Comparison of ENCODE assay signal across 8 cellular contexts in the genomic region with DNA sequence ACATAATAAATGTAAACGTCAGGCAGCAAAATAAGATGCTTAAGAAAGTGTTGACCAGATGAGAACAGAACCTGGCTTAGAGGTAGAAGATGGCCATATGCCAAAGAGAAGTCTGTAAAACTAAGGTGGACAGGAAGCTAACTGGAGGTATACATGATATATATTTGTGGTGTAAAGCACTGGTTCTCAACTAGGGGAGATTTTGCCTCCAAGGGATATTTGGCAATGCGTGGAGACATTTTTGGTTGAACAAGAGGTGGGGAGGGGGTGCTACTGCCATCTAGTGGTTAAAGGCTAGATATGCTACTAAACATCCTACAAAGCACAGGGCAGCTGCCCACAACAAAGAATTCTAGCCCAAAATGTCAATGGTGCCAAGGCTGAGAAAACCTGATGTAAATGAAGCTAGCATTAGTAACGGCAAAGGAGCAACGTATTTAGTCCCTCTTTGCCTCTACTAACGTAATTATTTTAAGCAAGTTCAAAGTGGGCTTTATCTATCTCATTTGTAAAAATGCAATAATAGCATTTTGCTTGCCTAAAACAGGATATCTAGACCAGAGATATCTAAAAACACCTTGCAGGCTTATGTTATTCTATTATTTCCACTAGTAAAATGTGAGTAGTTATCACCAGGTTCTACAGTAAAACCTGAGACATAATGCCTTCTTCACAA.
DNase-seq lines count a peak whose midpoint lies in the region; ATAC-seq, FAIRE-seq and TF ChIP-seq lines count a peak whose summit lies in the region.

No MANE protein-coding gene starts in this region.

- TF ChIP-seq CTCF in K562 (IDR thresholded peaks at IDR 0.05 in 2 of 3, conservative IDR thresholded peaks at IDR 0.05 in 1 of 3; ENCODE audit: insufficient read depth in 2 of 3, low read depth in 1 of 3, low read length in 3 of 3), result peak; percentile 68 to 77 (median 74)

- no peaks in the 10 kb centered on the region for H3K4me1 ChIP-seq in K562 (replicated peaks in 1 of 2; ENCODE audit: control insufficient read depth in 2 of 2, insufficient read depth in 2 of 2, low read length in 2 of 2)

- in situ Hi-C loops in K562 (cut with MboI), result no loop called here

- H3K27ac ChIP-seq in K562 (ENCODE audit: extremely low read depth, low read depth, low read length), result no peak overlapping the region

- no peaks in the 10 kb centered on the region for H3K9me1 ChIP-seq in K562 (ENCODE audit: control insufficient read depth, insufficient read depth, low read length)

- H3K4me3 ChIP-seq in K562, result no peak overlapping the region

- CTCF ChIA-PET in K562 (lab: Yijun Ruan, JAX; ENCODE audit: low intra/inter-chr PET ratio), result interaction anchor here (0.6 kb wide), 3 partner anchors 18 to 137 kb away, joined by 3 read pairs; no protein-coding TSS in a partner anchor

- H3K36me3 ChIP-seq in K562 (ENCODE audit: control insufficient read depth, insufficient read depth, low read length), result peaks cover 2% of the 10 kb centered on the region; the same call in 1 of the 3 replicates

- POLR2A ChIA-PET in K562 (lab: Yijun Ruan, JAX), result interaction anchor here (0.7 kb wide), 1 partner anchor 180 kb away, joined by 3 read pairs; no protein-coding TSS in a partner anchor

- H3K27me3 ChIP-seq in K562 (ENCODE audit: control insufficient read depth in 2 of 2, insufficient read depth in 2 of 2, low read length in 2 of 2), result no peaks in the 10 kb centered on the region

- no peak overlapping the region for H3K9ac ChIP-seq in K562 (ENCODE audit: insufficient read depth in 1 of 2, low read depth in 2 of 2, low read length in 2 of 2)

- DNase-seq in DMS 273 (lab: John Stamatoyannopoulos, UW; ENCODE audit: unreplicated experiment) (peak; percentile 84), H54 (ENCODE audit: insufficient read length, low spot score) (peak; percentile 1), NCI-H2029 treated with DMSO at 0.1 percent for 48 hours (lab: John Stamatoyannopoulos, UW) (peak; percentile 75), T1000 (lab: John Stamatoyannopoulos, UW) (peak; percentile 20), K562 (ENCODE audit: extremely low read depth in 1 of 4, low spot score in 3 of 4) (peak; percentile 41 to 70 (median 48)), inferior parietal cortex (ENCODE audit: extremely low spot score) (peak; percentile 77), cortex of kidney (lab: John Stamatoyannopoulos, UW) (no peak)
- DNase-seq in stimulated activated CD4-positive, alpha-beta T cell treated with anti-CD3 and anti-CD28 coated beads, Interleukin-1b, Interleukin-23, amount 100 ng/mL, for 48 hours, result peak; percentile 36

- no TSS peak for BruUV-seq in K562 (replicated peaks; lab: Mats Ljungman, UMichigan)

- intact Hi-C loops in K562 (cut with micrococcal nuclease), result loop anchor here (1.0 kb wide), 1 partner anchor 182 kb away; no protein-coding TSS in a partner anchor

- WGBS in K562 (ENCODE audit: insufficient coverage, low coverage, missing lambda C conversion rate), result 47% methylated on average over 5 of the region's 5 CpGs

- peak; percentile 85 for ATAC-seq in K562

- no peak overlapping the region for H3K4me2 ChIP-seq in K562 (ENCODE audit: insufficient read depth, low read length)

- TF ChIP-seq POLR2A in H54 (IDR thresholded peaks at IDR 0.05; ENCODE audit: low read depth, low read length) (no peak), K562 (conservative IDR thresholded peaks at IDR 0.05) (no peak)

- H3K79me2 ChIP-seq in K562 (ENCODE audit: control insufficient read depth, insufficient read depth, low read length), result no peaks in the 10 kb centered on the region

- H4K20me1 ChIP-seq in K562 (replicated peaks; ENCODE audit: control insufficient read depth, insufficient read depth, low read length), result no peaks in the 10 kb centered on the region

- FAIRE-seq in H54 (lab: Jason Lieb, UNC) (peak; percentile 96), K562 (lab: Jason Lieb, UNC) (peak; percentile 84)

- peaks cover 3% of the 10 kb centered on the region; the same call in 1 of the 2 replicates for H3K9me3 ChIP-seq in K562 (replicated peaks; ENCODE audit: control insufficient read depth, insufficient read depth, low read depth, low read length)

- TF ChIP-seq EP300 in K562 (IDR thresholded peaks at IDR 0.05; ENCODE audit: low read length), result no peak

- TF ChIP-seq RAD21 in K562 (CRISPR knock-in tag; conservative IDR thresholded peaks at IDR 0.05 in 1 of 2, IDR thresholded peaks at IDR 0.05 in 1 of 2), result peak; percentile 58 to 70

- peak overlapping the region; percentile 18; the same call in 1 of the 2 replicates for H2AFZ ChIP-seq in K562 (ENCODE audit: low read depth, low read length)

TF ChIP-seq in K562, 482 proteins besides CTCF, POLR2A, EP300 and RAD21 (continues in another document):
- TF ChIP-seq, protein P1, sequence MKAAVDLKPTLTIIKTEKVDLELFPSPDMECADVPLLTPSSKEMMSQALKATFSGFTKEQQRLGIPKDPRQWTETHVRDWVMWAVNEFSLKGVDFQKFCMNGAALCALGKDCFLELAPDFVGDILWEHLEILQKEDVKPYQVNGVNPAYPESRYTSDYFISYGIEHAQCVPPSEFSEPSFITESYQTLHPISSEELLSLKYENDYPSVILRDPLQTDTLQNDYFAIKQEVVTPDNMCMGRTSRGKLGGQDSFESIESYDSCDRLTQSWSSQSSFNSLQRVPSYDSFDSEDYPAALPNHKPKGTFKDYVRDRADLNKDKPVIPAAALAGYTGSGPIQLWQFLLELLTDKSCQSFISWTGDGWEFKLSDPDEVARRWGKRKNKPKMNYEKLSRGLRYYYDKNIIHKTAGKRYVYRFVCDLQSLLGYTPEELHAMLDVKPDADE (conservative IDR thresholded peaks at IDR 0.05; ENCODE audit: control insufficient read depth, low read depth, low read length), result no peak
- TF ChIP-seq CEBPB (tag; IDR thresholded peaks at IDR 0.05), result peak; percentile 54; the same call in 1 of the 2 replicates
- TF ChIP-seq NFIC (IDR thresholded peaks at IDR 0.05), result 0 out of 2 replicates have a peak, but pooled peaks have one; percentile 28
- TF ChIP-seq KLF10 (CRISPR knock-in tag; IDR thresholded peaks at IDR 0.05), result no peak
- TF ChIP-seq ZNF507 (tag; conservative IDR thresholded peaks at IDR 0.05), result peak; percentile 62
- TF ChIP-seq, protein P2, sequence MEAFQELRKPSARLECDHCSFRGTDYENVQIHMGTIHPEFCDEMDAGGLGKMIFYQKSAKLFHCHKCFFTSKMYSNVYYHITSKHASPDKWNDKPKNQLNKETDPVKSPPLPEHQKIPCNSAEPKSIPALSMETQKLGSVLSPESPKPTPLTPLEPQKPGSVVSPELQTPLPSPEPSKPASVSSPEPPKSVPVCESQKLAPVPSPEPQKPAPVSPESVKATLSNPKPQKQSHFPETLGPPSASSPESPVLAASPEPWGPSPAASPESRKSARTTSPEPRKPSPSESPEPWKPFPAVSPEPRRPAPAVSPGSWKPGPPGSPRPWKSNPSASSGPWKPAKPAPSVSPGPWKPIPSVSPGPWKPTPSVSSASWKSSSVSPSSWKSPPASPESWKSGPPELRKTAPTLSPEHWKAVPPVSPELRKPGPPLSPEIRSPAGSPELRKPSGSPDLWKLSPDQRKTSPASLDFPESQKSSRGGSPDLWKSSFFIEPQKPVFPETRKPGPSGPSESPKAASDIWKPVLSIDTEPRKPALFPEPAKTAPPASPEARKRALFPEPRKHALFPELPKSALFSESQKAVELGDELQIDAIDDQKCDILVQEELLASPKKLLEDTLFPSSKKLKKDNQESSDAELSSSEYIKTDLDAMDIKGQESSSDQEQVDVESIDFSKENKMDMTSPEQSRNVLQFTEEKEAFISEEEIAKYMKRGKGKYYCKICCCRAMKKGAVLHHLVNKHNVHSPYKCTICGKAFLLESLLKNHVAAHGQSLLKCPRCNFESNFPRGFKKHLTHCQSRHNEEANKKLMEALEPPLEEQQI (IDR thresholded peaks at IDR 0.05), result 0 out of 2 replicates have a peak, but pooled peaks have one; percentile 19
- peak; percentile 37; the same call in 1 of the 2 replicates for TF ChIP-seq SMC3 (conservative IDR thresholded peaks at IDR 0.05; ENCODE audit: insufficient read depth, low read depth, low read length)
- TF ChIP-seq TCF3 (CRISPR knock-in tag; IDR thresholded peaks at IDR 0.05), result no peak
- peak; percentile 39; the same call in 1 of the 2 replicates for TF ChIP-seq TRIM28 (IDR thresholded peaks at IDR 0.05)
- peak; percentile 16; the same call in 1 of the 2 replicates for TF ChIP-seq ZNF316 (IDR thresholded peaks at IDR 0.05)
- peak in 1 of 2 experiments; percentile 71; a peak in 1 of 3 replicates for TF ChIP-seq CBX3 (IDR thresholded peaks at IDR 0.05; ENCODE audit: borderline replicate concordance in 1 of 2, low read length in 2 of 2)
- TF ChIP-seq, protein P3, sequence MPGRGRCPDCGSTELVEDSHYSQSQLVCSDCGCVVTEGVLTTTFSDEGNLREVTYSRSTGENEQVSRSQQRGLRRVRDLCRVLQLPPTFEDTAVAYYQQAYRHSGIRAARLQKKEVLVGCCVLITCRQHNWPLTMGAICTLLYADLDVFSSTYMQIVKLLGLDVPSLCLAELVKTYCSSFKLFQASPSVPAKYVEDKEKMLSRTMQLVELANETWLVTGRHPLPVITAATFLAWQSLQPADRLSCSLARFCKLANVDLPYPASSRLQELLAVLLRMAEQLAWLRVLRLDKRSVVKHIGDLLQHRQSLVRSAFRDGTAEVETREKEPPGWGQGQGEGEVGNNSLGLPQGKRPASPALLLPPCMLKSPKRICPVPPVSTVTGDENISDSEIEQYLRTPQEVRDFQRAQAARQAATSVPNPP (IDR thresholded peaks at IDR 0.05; ENCODE audit: borderline replicate concordance, insufficient read depth, insufficient read length), result no peak
- TF ChIP-seq ZNF184 (CRISPR knock-in tag; IDR thresholded peaks at IDR 0.05), result no peak
- TF ChIP-seq, protein P4, sequence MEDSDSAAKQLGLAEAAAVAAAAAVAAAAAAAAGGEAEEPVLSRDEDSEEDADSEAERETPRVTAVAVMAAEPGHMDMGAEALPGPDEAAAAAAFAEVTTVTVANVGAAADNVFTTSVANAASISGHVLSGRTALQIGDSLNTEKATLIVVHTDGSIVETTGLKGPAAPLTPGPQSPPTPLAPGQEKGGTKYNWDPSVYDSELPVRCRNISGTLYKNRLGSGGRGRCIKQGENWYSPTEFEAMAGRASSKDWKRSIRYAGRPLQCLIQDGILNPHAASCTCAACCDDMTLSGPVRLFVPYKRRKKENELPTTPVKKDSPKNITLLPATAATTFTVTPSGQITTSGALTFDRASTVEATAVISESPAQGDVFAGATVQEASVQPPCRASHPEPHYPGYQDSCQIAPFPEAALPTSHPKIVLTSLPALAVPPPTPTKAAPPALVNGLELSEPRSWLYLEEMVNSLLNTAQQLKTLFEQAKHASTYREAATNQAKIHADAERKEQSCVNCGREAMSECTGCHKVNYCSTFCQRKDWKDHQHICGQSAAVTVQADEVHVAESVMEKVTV (CRISPR knock-in tag; IDR thresholded peaks at IDR 0.05), result 0 out of 2 replicates have a peak, but pooled peaks have one; percentile 32
- TF ChIP-seq YY1 (IDR thresholded peaks at IDR 0.05; ENCODE audit: borderline replicate concordance in 1 of 3, control insufficient read depth in 1 of 3, extremely low read depth in 1 of 3, insufficient read depth in 3 of 3, insufficient read length in 1 of 3, insufficient replicate concordance in 2 of 3, low read depth in 1 of 3, low read length in 2 of 3), result peak in 1 of 3 experiments; percentile 15
